In the genomic region with DNA sequence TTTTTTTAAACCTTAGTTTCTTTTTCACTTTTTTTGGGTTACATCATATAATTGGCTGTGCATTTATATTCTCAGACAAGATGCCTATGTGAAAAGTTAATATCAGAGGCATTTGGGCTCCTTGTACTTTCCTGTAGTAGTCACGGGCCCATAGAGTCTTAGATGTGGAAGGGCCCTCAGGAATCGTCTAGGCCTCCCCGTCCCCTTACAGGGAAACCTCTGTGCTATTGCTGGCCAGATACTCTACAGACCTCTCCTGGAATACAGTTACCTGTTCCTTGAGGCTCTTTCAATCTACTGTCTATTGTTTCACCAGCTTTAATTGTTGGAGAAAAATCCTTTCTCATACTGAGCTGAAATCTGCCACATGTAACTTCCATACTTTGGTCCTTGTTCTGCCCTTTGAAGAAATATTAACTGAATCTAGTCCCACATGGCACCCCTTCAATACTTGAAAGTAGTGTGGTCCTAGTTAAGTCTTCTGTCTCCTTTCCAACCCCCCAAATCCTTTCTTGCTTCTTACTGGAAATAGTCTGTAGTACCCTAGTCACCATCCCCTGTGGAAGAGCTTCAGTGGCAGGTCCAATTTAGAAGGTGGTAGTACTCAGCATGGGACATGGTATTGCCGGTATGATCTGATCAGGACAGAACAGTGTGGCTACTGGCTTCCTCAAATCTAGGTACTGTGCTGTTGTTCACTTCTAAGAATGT, we compare ENCODE assay signal across 21 cellular contexts.
"Had no signal": no experiment of that assay in that cellular context is flagged by ENCODE, and none has a peak within 500 bp of the region (broad histone marks: within the 10 kb centered on the region; RNA-seq: fewer than 3 reads in every experiment).

No MANE protein-coding gene starts in this region.

- H3K9ac ChIP-seq: neural progenitor cell had no signal

- H3K27ac Mint-ChIP-seq: activated naive CD4-positive, alpha-beta T cell treated with anti-CD3 and anti-CD28 coated beads for 36 hours; activated T-helper 2 cell treated with anti-CD3 and anti-CD28 coated beads, Interferon-gamma antibody, Interleukin-2, Interleukin-4, amounts not matched to agents 10 μg/mL and 5 μg/mL and 100 μg/mL, durations not matched to agents 14 hours and 24 hours and 36 hours; brain; memory B cell; neural progenitor cell had no signal

- H3K4me1 ChIP-seq: neural progenitor cell, prostate gland had no signal

- H3K36me3 ChIP-seq: neural progenitor cell, prostate gland, thoracic aorta had no signal

- H3K4me3 ChIP-seq: gastroesophageal sphincter, neural progenitor cell, prostate gland, thoracic aorta, upper lobe of left lung had no signal

- DNase-seq: activated CD4-positive, CD25-positive, alpha-beta regulatory T cell treated with anti-CD3 and anti-CD28 coated beads, Interleukin-2, amount 50 U/mL, for 72 hours; activated CD8-positive, alpha-beta memory T cell treated with anti-CD3 and anti-CD28 coated beads, Interleukin-2, amount 50 U/mL, for 48 hours; activated naive CD4-positive, alpha-beta T cell treated with anti-CD3 and anti-CD28 coated beads for 36 hours; activated T-cell treated with anti-CD3 and anti-CD28 coated beads, Interleukin-2, amount 50 U/mL, for 4 hours; aorta; hypothalamus; stimulated activated CD4-positive, alpha-beta T cell treated with anti-CD3 and anti-CD28 coated beads, Interleukin-2, amount 100 ng/mL, for 48 hours; stimulated activated CD8-positive, alpha-beta memory T cell treated with anti-CD3 and anti-CD28 coated beads, Interleukin-4, amount 100 ng/mL, for 48 hours; stimulated activated naive CD4-positive, alpha-beta T cell; upper lobe of left lung had no signal

- H3K4me2 ChIP-seq: neural progenitor cell had no signal

- H3K27me3 Mint-ChIP-seq: memory B cell had no signal

- H3K27ac ChIP-seq: epithelial cell of prostate, gastroesophageal sphincter, neural progenitor cell, prostate gland, thoracic aorta, upper lobe of left lung, VCaP had no signal

- H3K9me3 ChIP-seq: gastroesophageal sphincter, prostate gland, thoracic aorta, upper lobe of left lung had no signal

- H2AFZ ChIP-seq: neural progenitor cell had no signal

- ATAC-seq: activated T-cell treated with anti-CD3 and anti-CD28 coated beads, Interleukin-2, amount 50 U/mL, for 4 hours; gastroesophageal sphincter; left colon had no signal

- H3K27me3 ChIP-seq: gastroesophageal sphincter, upper lobe of left lung had no signal

- FAIRE-seq: islet of Langerhans had no signal

- H3K9me3 Mint-ChIP-seq: activated naive CD4-positive, alpha-beta T cell treated with anti-CD3 and anti-CD28 coated beads for 36 hours; activated T-cell treated with anti-CD3 and anti-CD28 coated beads, Interleukin-2, amount 50 U/mL, for 4 hours; activated T-helper 2 cell treated with anti-CD3 and anti-CD28 coated beads, Interferon-gamma antibody, Interleukin-2, Interleukin-4, amounts not matched to agents 10 μg/mL and 5 μg/mL and 100 μg/mL, durations not matched to agents 14 hours and 24 hours and 36 hours; brain; memory B cell; neural progenitor cell had no signal

- H3K36me3 Mint-ChIP-seq: brain, neural progenitor cell had no signal

- H3K4me3 Mint-ChIP-seq: activated naive CD4-positive, alpha-beta T cell treated with anti-CD3 and anti-CD28 coated beads for 36 hours; activated T-cell treated with anti-CD3 and anti-CD28 coated beads, Interleukin-2, amount 50 U/mL, for 4 hours; memory B cell; neural progenitor cell had no signal
